Comparison of ENCODE assay signal across 1 cellular context in genomic region chr2:47767880-47768609, GRCh38.
A peak's percentile ranks its signal among the peaks of the same experiment; 100 is the strongest.
TF ChIP-seq lines count a peak whose summit lies in the region.

No MANE protein-coding gene starts in this region.

TF ChIP-seq in HepG2, 621 proteins besides CTCF, POLR2A, EP300 and RAD21 (continued from another document):
- TF ChIP-seq NFAT5 (CRISPR knock-in tag; IDR thresholded peaks at IDR 0.05) (no peak), SKIL (CRISPR knock-in tag; IDR thresholded peaks at IDR 0.05; ENCODE audit: borderline replicate concordance) (no peak), ZSCAN25 (CRISPR knock-in tag; IDR thresholded peaks at IDR 0.05) (no peak), ZGPAT (CRISPR knock-in tag; IDR thresholded peaks at IDR 0.05) (peak; percentile 55), ZNF362 (CRISPR knock-in tag; IDR thresholded peaks at IDR 0.05; ENCODE audit: borderline replicate concordance) (no peak), NKX3-1 (CRISPR knock-in tag; IDR thresholded peaks at IDR 0.05) (0 out of 2 replicates have a peak, but pooled peaks have one; percentile 49), ZKSCAN1 (IDR thresholded peaks at IDR 0.05; ENCODE audit: low read length) (0 out of 2 replicates have a peak, but pooled peaks have one; percentile 13), ZNF331 (CRISPR knock-in tag; IDR thresholded peaks at IDR 0.05) (peak; percentile 85), ZNF605 (CRISPR knock-in tag; IDR thresholded peaks at IDR 0.05) (peak; percentile 74), RXRB (CRISPR knock-in tag; IDR thresholded peaks at IDR 0.05; ENCODE audit: borderline replicate concordance) (peak; percentile 56; the same call in 1 of the 2 replicates), SMC3 (IDR thresholded peaks at IDR 0.05; ENCODE audit: low read length) (peak; percentile 51; the same call in 1 of the 2 replicates), ZMAT3 (CRISPR knock-in tag; conservative IDR thresholded peaks at IDR 0.05) (0 out of 2 replicates have a peak, but pooled peaks have one; percentile 31), RBM39 (IDR thresholded peaks at IDR 0.05; ENCODE audit: low read depth, low read length, poor library complexity, severe bottlenecking) (peak; percentile 64), HOXA3 (CRISPR knock-in tag; IDR thresholded peaks at IDR 0.05) (peak; percentile 49), PHF8 (CRISPR knock-in tag; IDR thresholded peaks at IDR 0.05) (0 out of 2 replicates have a peak, but pooled peaks have one; percentile 30), ZNF577 (CRISPR knock-in tag; IDR thresholded peaks at IDR 0.05; ENCODE audit: borderline replicate concordance, low read depth) (no peak), AFF4 (CRISPR knock-in tag; IDR thresholded peaks at IDR 0.05) (no peak), MXD4 (CRISPR knock-in tag; IDR thresholded peaks at IDR 0.05) (no peak), ZFP37 (CRISPR knock-in tag; IDR thresholded peaks at IDR 0.05; ENCODE audit: borderline replicate concordance) (0 out of 2 replicates have a peak, but pooled peaks have one; percentile 63), HNRNPLL (IDR thresholded peaks at IDR 0.05; ENCODE audit: low read depth, low read length, poor library complexity, severe bottlenecking) (peak; percentile 67)
